Comparison of ENCODE assay signal across 7 cellular contexts in the genomic region with DNA sequence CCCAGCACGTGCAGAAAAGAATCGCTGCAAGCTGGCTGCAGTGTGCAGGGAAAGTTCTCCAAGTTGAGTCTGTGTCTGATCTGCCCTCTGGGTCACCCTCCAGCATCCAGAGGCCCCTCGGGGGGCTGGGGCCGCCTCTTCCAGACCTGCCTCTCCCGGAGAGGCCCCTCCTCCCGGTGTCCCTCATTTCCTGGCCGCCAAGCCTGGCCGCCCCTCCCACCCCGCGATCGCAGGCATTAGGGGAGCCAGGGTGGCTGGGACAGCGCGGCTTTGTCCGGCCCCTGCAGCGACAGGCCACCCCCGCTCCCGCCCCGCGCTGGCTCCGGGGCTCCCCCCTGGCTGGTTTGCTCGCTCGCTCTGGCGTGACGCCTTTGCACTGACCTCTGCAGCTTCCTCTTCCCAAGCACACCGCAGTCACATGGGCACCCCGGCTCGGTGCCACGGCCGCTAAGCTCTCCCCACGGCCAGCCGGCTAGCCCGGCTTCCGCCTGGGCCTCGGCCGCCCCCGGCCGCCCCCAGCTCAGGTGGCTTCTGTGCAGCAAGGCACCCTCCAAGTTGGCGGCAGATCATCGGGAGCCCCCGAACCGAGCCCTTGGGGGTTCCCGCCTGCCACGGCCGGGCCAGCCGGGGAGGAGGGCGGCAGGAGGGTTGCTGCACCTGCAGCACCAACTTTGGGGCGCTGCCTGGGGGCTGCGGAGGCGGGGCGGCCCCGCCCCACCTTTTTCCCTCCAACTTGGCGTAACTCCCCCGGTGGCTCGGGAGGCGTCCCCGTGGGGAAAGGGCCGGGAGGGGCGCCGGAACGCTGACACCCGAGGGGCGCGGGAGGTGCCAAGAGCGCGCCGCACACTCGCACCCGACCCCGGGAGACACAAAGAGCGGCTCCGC. TPM values are rescaled to one million over a fixed set of nuclear protein-coding genes. Genes with fewer than 3 reads are reported as not detected.
A peak's percentile ranks its signal among the peaks of the same experiment; 100 is the strongest.
DNase-seq lines count a peak whose midpoint lies in the region; FAIRE-seq and TF ChIP-seq lines count a peak whose summit lies in the region.

No MANE protein-coding gene starts in this region.

- H3K9ac ChIP-seq in iPS-18a (ENCODE audit: low read length) = peak overlapping the region; percentile 12

- H3K36me3 ChIP-seq in brain microvascular endothelial cell (replicated peaks) (no peaks in the 10 kb centered on the region), iPS-18a (ENCODE audit: control insufficient read depth, low read depth, low read length) (peaks cover 29% of the 10 kb centered on the region), sigmoid colon (peaks cover 0 to 6% (median 0%) of the 10 kb centered on the region in 4 donors)

- TF ChIP-seq POLR2A in GM12892 (IDR thresholded peaks at IDR 0.05; ENCODE audit: low read depth, low read length) (peak; percentile 88), sigmoid colon (IDR thresholded peaks at IDR 0.05) (peak; percentile 41 to 49)

- intact Hi-C loops in sigmoid colon (cut with DNase I) = loop anchor here (5.0 to 10.0 kb wide), 3 partner anchors 35 to 238 kb away; no protein-coding TSS in a partner anchor

- peak overlapping the region; percentile 43 for H3K27ac ChIP-seq in brain microvascular endothelial cell
- H3K27ac ChIP-seq in iPS-18a (ENCODE audit: low read length) = no peak overlapping the region
- H3K27ac ChIP-seq in sigmoid colon = peak overlapping the region; percentile 87 to 96 (median 94)

- FAIRE-seq in GM12892 (lab: Jason Lieb, UNC) = no peak

- in situ Hi-C loops in brain microvascular endothelial cell (cut with HindIII; ENCODE audit: low pct_ligation_motif_present, low sequenced_read_pairs) = no loop called here

- H3K4me1 ChIP-seq in iPS-18a (ENCODE audit: control insufficient read depth, low read depth, low read length) = peaks cover 35% of the 10 kb centered on the region
- H3K4me1 ChIP-seq in sigmoid colon = peaks cover 0 to 39% (median 33%) of the 10 kb centered on the region in 4 donors

- H3K27me3 ChIP-seq in brain microvascular endothelial cell (replicated peaks) (no peaks in the 10 kb centered on the region), iPS-18a (ENCODE audit: control insufficient read depth, insufficient read depth, low read length) (peaks cover 26% of the 10 kb centered on the region), sigmoid colon (no peaks in the 10 kb centered on the region)

- H3K4me3 ChIP-seq in brain microvascular endothelial cell (ENCODE audit: low read depth, low read length) = peak overlapping the region; percentile 55
- peak overlapping the region; percentile 54 for H3K4me3 ChIP-seq in iPS-18a (ENCODE audit: low read length)
- peak overlapping the region; percentile 57 to 82 (median 72) for H3K4me3 ChIP-seq in sigmoid colon

- no peak for TF ChIP-seq EP300 in sigmoid colon (IDR thresholded peaks at IDR 0.05)

- 0 to 1% methylated on average over 71 of the region's 71 CpGs for WGBS in sigmoid colon, 2 donors

- no peaks in the 10 kb centered on the region for H3K9me3 ChIP-seq in iPS-18a (ENCODE audit: control insufficient read depth, low read depth, low read length)
- no peaks in the 10 kb centered on the region for H3K9me3 ChIP-seq in sigmoid colon

- peak; percentile 84 for DNase-seq in GM12892 (ENCODE audit: insufficient read length)
- peak; percentile 69 for DNase-seq in HCEC 1CT
- DNase-seq in LoVo (ENCODE audit: low spot score) = peak; percentile 61
- DNase-seq in T-helper 1 cell = peak; percentile 28 to 53 (median 46)
- no peak for DNase-seq in brain microvascular endothelial cell
- peak; percentile 95 for DNase-seq in sigmoid colon

- TF ChIP-seq CTCF in brain microvascular endothelial cell (IDR thresholded peaks at IDR 0.05; ENCODE audit: low read depth, low read length, missing control alignments) (no peak), sigmoid colon (IDR thresholded peaks at IDR 0.05) (no peak)

RNA-seq across cellular contexts. Expression of gene KDM2B, which starts 43.7 kb away (rescaled TPM):
- polyA plus RNA-seq in GM12892 (2012; ENCODE audit: missing spikeins) = 76.6 TPM
- 10 to 100 TPM; 16.1 to 31.7 (median 18.5) TPM for total RNA-seq in sigmoid colon
- 10 to 100 TPM in 1 of 3 donors, 1 to 10 TPM in 2; 4.8 to 23.2 (median 9.9) TPM for polyA plus RNA-seq in sigmoid colon
